Comparison of ENCODE assay signal across 8 cellular contexts in genomic region chr16:67163903-67164558, GRCh38. TPM values are rescaled to one million over a fixed set of nuclear protein-coding genes. Genes with fewer than 3 reads are reported as not detected.
DNase-seq lines count a peak whose midpoint lies in the region; ATAC-seq, FAIRE-seq and TF ChIP-seq lines count a peak whose summit lies in the region.

No MANE protein-coding gene starts in this region.

- H3K27me3 ChIP-seq in GM12878 (replicated peaks in 1 of 2; ENCODE audit: control insufficient read depth in 2 of 2, insufficient read depth in 2 of 2, low read length in 1 of 2) (peaks cover 2 to 18% of the 10 kb centered on the region in 2 experiments), tibial artery (peaks cover 0 to 45% of the 10 kb centered on the region in 2 donors)

- no TSS peak for BruUV-seq in GM12878 (replicated peaks; lab: Mats Ljungman, UMichigan)

- H3K27ac ChIP-seq in GM12878 (ENCODE audit: control insufficient read depth, insufficient read depth) (no peak overlapping the region), tibial artery (peak overlapping the region; percentile 57 to 73)

- 16% methylated on average over 28 of the region's 39 CpGs for WGBS in GM12878 (ENCODE audit: insufficient coverage, insufficient replicate concordance, low lambda C conversion rate, missing lambda C conversion rate)
- 2 to 4% methylated on average over 34 to 38 of the region's 39 CpGs for WGBS in lower leg skin, 2 donors

- H3K9ac ChIP-seq in GM12878 (ENCODE audit: control insufficient read depth, insufficient read depth, low read length) = no peak overlapping the region

- no peak for TF ChIP-seq RAD21 in GM12878 (IDR thresholded peaks at IDR 0.05; ENCODE audit: insufficient read depth, low read depth, low read length)

- POLR2A ChIA-PET in activated CD4-positive, alpha-beta T cell treated with anti-CD3 and anti-CD28 coated beads for 36 hours (lab: Charles Lee) = interaction anchor here (1.2 kb wide), 1 partner anchor 9 kb away, joined by 4 read pairs; no protein-coding TSS in a partner anchor
- POLR2A ChIA-PET in GM12878 (lab: Charles Lee) = interaction anchor here (0.6 to 8.2 kb wide), 2 partner anchors 9 to 110 kb away, joined by 5 to 137 read pairs; partner anchors contain the start of gene NOL3

- no peak for DNase-seq in activated CD4-positive, alpha-beta T cell treated with anti-CD3 and anti-CD28 coated beads, Interleukin-2, amount 10 ng/mL, durations not matched to agents 24 days and 14 days
- no peak for DNase-seq in activated CD4-positive, alpha-beta T cell treated with anti-CD3 and anti-CD28 coated beads for 36 hours
- DNase-seq in GM12878 (ENCODE audit: low read depth, low spot score) = no peak
- peak in 1 of 2 donors; percentile 89 for DNase-seq in lower leg skin (ENCODE audit: low spot score in 2 of 2)
- DNase-seq in tibial artery = no peak
- no peak for DNase-seq in stimulated activated CD4-positive, alpha-beta T cell treated with anti-CD3 and anti-CD28 coated beads, Interleukin-12 subunit alpha, Interleukin-12 subunit beta, amount 100 ng/mL, for 4 hours

- peaks cover 13% of the 10 kb centered on the region for H3K27me3 Mint-ChIP-seq in activated CD4-positive, alpha-beta T cell treated with anti-CD3 and anti-CD28 coated beads, Interleukin-2, amount 10 ng/mL, durations not matched to agents 24 days and 14 days
- peaks cover 48% of the 10 kb centered on the region for H3K27me3 Mint-ChIP-seq in activated CD4-positive, alpha-beta T cell treated with anti-CD3 and anti-CD28 coated beads for 36 hours

- no peaks in the 10 kb centered on the region; the same call in 1 of the 2 replicates for H3K79me2 ChIP-seq in GM12878 (ENCODE audit: control insufficient read depth, insufficient read depth, low read length)

- H3K27ac Mint-ChIP-seq in activated CD4-positive, alpha-beta T cell treated with anti-CD3 and anti-CD28 coated beads, Interleukin-2, amount 10 ng/mL, durations not matched to agents 24 days and 14 days = peak overlapping the region; percentile 67
- H3K27ac Mint-ChIP-seq in activated CD4-positive, alpha-beta T cell treated with anti-CD3 and anti-CD28 coated beads for 36 hours = no peak overlapping the region

- intact Hi-C loops in activated CD4-positive, alpha-beta T cell treated with anti-CD3 and anti-CD28 coated beads, Interleukin-2, amount 10 ng/mL, durations not matched to agents 24 days and 14 days (cut with micrococcal nuclease) = no loop called here
- intact Hi-C loops in activated CD4-positive, alpha-beta T cell treated with anti-CD3 and anti-CD28 coated beads for 36 hours (cut with DNase I, micrococcal nuclease) = loop anchor here in 1 of 2 experiments (1.0 to 5.0 kb wide), 2 partner anchors 10 to 498 kb away; partner anchors contain the start of genes ACD and PARD6A
- intact Hi-C loops in GM12878 (cut with micrococcal nuclease; ENCODE audit: unreplicated experiment) = no loop called here
- intact Hi-C loops in lower leg skin (cut with DNase I; ENCODE audit: low total_unique reads) = no loop called here
- intact Hi-C loops in tibial artery (cut with DNase I; ENCODE audit: low total_unique reads) = loop anchor here (5.0 kb wide), 1 partner anchor 282 kb away; the partner anchor contains the start of gene PDP2

- in situ Hi-C loops in GM12878 (cut with MboI) = no loop called here

- CTCF ChIA-PET in activated CD4-positive, alpha-beta T cell treated with anti-CD3 and anti-CD28 coated beads for 36 hours (lab: Charles Lee) = interaction anchor here (0.7 to 4.5 kb wide), 9 partner anchors 9 to 179 kb away, joined by 3 to 39 read pairs (median 5); partner anchors contain the start of gene TMEM208
- CTCF ChIA-PET in GM12878 (lab: Yijun Ruan, JAX) = interaction anchor here (1.4 kb wide), 1 partner anchor 9 kb away, joined by 5 read pairs; no protein-coding TSS in a partner anchor

- H2AFZ ChIP-seq in GM12878 (ENCODE audit: control insufficient read depth, low read depth, low read length) = peak overlapping the region; percentile 70; the same call in 1 of the 2 replicates

- SMC1A ChIA-PET in GM12878 (lab: Charles Lee; ENCODE audit: uncharacterized antibody, unreplicated experiment) = interaction anchor here (1.8 kb wide), 1 partner anchor 13 kb away, joined by 10 read pairs; no protein-coding TSS in a partner anchor

- H3K9me3 Mint-ChIP-seq in activated CD4-positive, alpha-beta T cell treated with anti-CD3 and anti-CD28 coated beads, Interleukin-2, amount 10 ng/mL, durations not matched to agents 24 days and 14 days = no peaks in the 10 kb centered on the region
- no peaks in the 10 kb centered on the region for H3K9me3 Mint-ChIP-seq in activated CD4-positive, alpha-beta T cell treated with anti-CD3 and anti-CD28 coated beads for 36 hours (ENCODE audit: low read depth)

- H3K4me3 Mint-ChIP-seq in activated CD4-positive, alpha-beta T cell treated with anti-CD3 and anti-CD28 coated beads, Interleukin-2, amount 10 ng/mL, durations not matched to agents 24 days and 14 days = peak overlapping the region; percentile 75
- H3K4me3 Mint-ChIP-seq in activated CD4-positive, alpha-beta T cell treated with anti-CD3 and anti-CD28 coated beads for 36 hours = no peak overlapping the region

- no peak for TF ChIP-seq EP300 in GM12878 (IDR thresholded peaks at IDR 0.05; ENCODE audit: borderline replicate concordance in 1 of 2, control insufficient read depth in 1 of 2, low read depth in 2 of 2, low read length in 2 of 2)

- peaks cover 34% of the 10 kb centered on the region for H3K36me3 Mint-ChIP-seq in activated CD4-positive, alpha-beta T cell treated with anti-CD3 and anti-CD28 coated beads, Interleukin-2, amount 10 ng/mL, durations not matched to agents 24 days and 14 days (ENCODE audit: low read depth)
- H3K36me3 Mint-ChIP-seq in activated CD4-positive, alpha-beta T cell treated with anti-CD3 and anti-CD28 coated beads for 36 hours (ENCODE audit: low read depth) = peaks cover 7% of the 10 kb centered on the region

- no peak for ATAC-seq in activated CD4-positive, alpha-beta T cell treated with anti-CD3 and anti-CD28 coated beads for 36 hours
- ATAC-seq in GM12878 (no peak), HG03571 (IDR thresholded peaks at IDR 0.05; ENCODE audit: unreplicated experiment) (no peak), HG03521 (IDR thresholded peaks at IDR 0.05; ENCODE audit: unreplicated experiment) (no peak)

- no peak for TF ChIP-seq CTCF in GM12878 (IDR thresholded peaks at IDR 0.05 in 2 of 3, conservative IDR thresholded peaks at IDR 0.05 in 1 of 3; ENCODE audit: control insufficient read depth in 2 of 3, extremely low read depth in 1 of 3, insufficient read depth in 1 of 3, low read depth in 3 of 3, low read length in 3 of 3)
- no peak for TF ChIP-seq CTCF in lower leg skin (IDR thresholded peaks at IDR 0.05)
- no peak for TF ChIP-seq CTCF in tibial artery (IDR thresholded peaks at IDR 0.05)

- H3K4me2 ChIP-seq in GM12878 (ENCODE audit: control insufficient read depth, insufficient read depth) = peak overlapping the region; percentile 83

- H3K4me3 ChIP-seq in GM12878 (peak overlapping the region; percentile 53; the same call in 1 of the 2 replicates), lower leg skin (ENCODE audit: low read depth, poor library complexity, severe bottlenecking) (peak overlapping the region; percentile 16), tibial artery (peak overlapping the region; percentile 47 to 51)

- FAIRE-seq in GM12878 (lab: Jason Lieb, UNC) = no peak

- peaks cover 41% of the 10 kb centered on the region for H3K4me1 Mint-ChIP-seq in activated CD4-positive, alpha-beta T cell treated with anti-CD3 and anti-CD28 coated beads, Interleukin-2, amount 10 ng/mL, durations not matched to agents 24 days and 14 days
- H3K4me1 Mint-ChIP-seq in activated CD4-positive, alpha-beta T cell treated with anti-CD3 and anti-CD28 coated beads for 36 hours = peaks cover 30% of the 10 kb centered on the region

- H3K4me1 ChIP-seq in GM12878 (ENCODE audit: control insufficient read depth, insufficient read depth, low read length) (peaks cover 37% of the 10 kb centered on the region), tibial artery (peaks cover 4 to 71% (median 60%) of the 10 kb centered on the region in 4 donors)

- H3K9me3 ChIP-seq in GM12878 (replicated peaks; ENCODE audit: control insufficient read depth, insufficient read depth, low read length) = no peaks in the 10 kb centered on the region; the same call in 2 of the 3 replicates
- no peaks in the 10 kb centered on the region for H3K9me3 ChIP-seq in tibial artery

- TF ChIP-seq POLR2A in GM12878 (IDR thresholded peaks at IDR 0.05; ENCODE audit: low read depth, low read length) (no peak), lower leg skin (IDR thresholded peaks at IDR 0.05) (no peak)

- RAD21 ChIA-PET in GM12878 (lab: Charles Lee; ENCODE audit: unreplicated experiment) = no interaction called here

- H3K36me3 ChIP-seq in GM12878 (ENCODE audit: control insufficient read depth in 2 of 2, insufficient read depth in 2 of 2, low read length in 1 of 2) = no peaks in the 10 kb centered on the region
- no peaks in the 10 kb centered on the region for H3K36me3 ChIP-seq in tibial artery

- no peaks in the 10 kb centered on the region; the same call in 1 of the 2 replicates for H4K20me1 ChIP-seq in GM12878 (ENCODE audit: control insufficient read depth, insufficient read depth)

RNA-seq across cellular contexts. Expression of gene HSF4, which starts 0.5 kb away (rescaled TPM):
- total RNA-seq in activated CD4-positive, alpha-beta T cell treated with anti-CD3 and anti-CD28 coated beads, Interleukin-2, amount 10 ng/mL, durations not matched to agents 24 days and 14 days = 48.5 and 54.0 TPM in 2 replicates
- total RNA-seq in activated CD4-positive, alpha-beta T cell treated with anti-CD3 and anti-CD28 coated beads for 36 hours = 10 to 100 TPM; 15.7 to 20.7 TPM
- 141 and 182 TPM in 2 replicates for total RNA-seq in GM12878 (2013; cell fraction: nucleolus; rRNA removed)
- total RNA-seq in GM12878 (2014; rRNA removed) (2.6 and 2.9 TPM in 2 replicates), GM12878 (2014; rRNA removed; fragmentation: Illumina TruSeq; extraction: Trizol) (1.2 and 1.4 TPM in 2 replicates), GM12878 (2021) (5.0 and 5.5 TPM in 2 replicates), lower leg skin (100 to 1,000 TPM in 1 of 4 donors, 10 to 100 TPM in 3; 48.3 to 131 (median 64.7) TPM)
- polyA plus RNA-seq in GM12878 (2011; ENCODE audit: low read depth) = 33.8 TPM
- polyA plus RNA-seq in GM12878 (2011; rRNA removed) (6.9 and 9.9 TPM in 2 replicates), GM12878 (2014; fragmentation: Illumina TruSeq; extraction: Trizol) (1.5 and 3.0 TPM in 2 replicates), GM12878 (2014; fragmentation: Nextera tagmentation; extraction: Ambion mirVana) (under 1 TPM in 1 of 2 experiments, not detected in 1; 0.31 TPM), GM12878 (2014; rRNA removed) (7.7 TPM in 2 replicates), GM12878 (2016; fragmentation: Nextera tagmentation; extraction: Ambion mirVana) (1 to 10 TPM in 1 of 2 experiments, under 1 TPM in 1; 0.73 to 1.3 TPM)
- polyA plus RNA-seq in GM12878 (2011; cell fraction: cytosol; rRNA removed) = 10.1 and 12.3 TPM in 2 replicates
- 221 and 281 TPM in 2 replicates for polyA plus RNA-seq in GM12878 (2011; cell fraction: nucleus; rRNA removed)
- polyA plus RNA-seq in GM12878 (2012) = 26.3 and 26.8 TPM in 2 replicates
- polyA minus RNA-seq in GM12878 (2011; rRNA and poly(A)+ RNA removed) = 3.4 and 4.7 TPM in 2 replicates
- 2.2 TPM in 1 of 2 replicates, not detected in the other for polyA minus RNA-seq in GM12878 (2011; cell fraction: cytosol; rRNA and poly(A)+ RNA removed)
- polyA minus RNA-seq in GM12878 (2011; cell fraction: nucleus; rRNA and poly(A)+ RNA removed) = 16.9 and 19.1 TPM in 2 replicates

RNA-seq across cellular contexts. Expression of gene FBXL8, which starts 4.3 kb away (rescaled TPM):
- 25.1 and 30.0 TPM in 2 replicates for total RNA-seq in activated CD4-positive, alpha-beta T cell treated with anti-CD3 and anti-CD28 coated beads, Interleukin-2, amount 10 ng/mL, durations not matched to agents 24 days and 14 days
- total RNA-seq in activated CD4-positive, alpha-beta T cell treated with anti-CD3 and anti-CD28 coated beads for 36 hours = 10 to 100 TPM; 15.5 to 21.0 TPM
- 112 and 144 TPM in 2 replicates for total RNA-seq in GM12878 (2013; cell fraction: nucleolus; rRNA removed)
- total RNA-seq in GM12878 (2014; rRNA removed) = 7.6 and 8.3 TPM in 2 replicates
- total RNA-seq in GM12878 (2014; rRNA removed; fragmentation: Illumina TruSeq; extraction: Trizol) = 2.0 and 2.1 TPM in 2 replicates
- 7.5 and 7.7 TPM in 2 replicates for total RNA-seq in GM12878 (2021)
- 1.0 TPM for polyA plus RNA-seq in GM12878 (2011; ENCODE audit: low read depth)
- 7.6 TPM in 2 replicates for polyA plus RNA-seq in GM12878 (2011; rRNA removed)
- 8.8 and 16.8 TPM in 2 replicates for polyA plus RNA-seq in GM12878 (2011; cell fraction: cytosol; rRNA removed)
- polyA plus RNA-seq in GM12878 (2011; cell fraction: nucleus; rRNA removed) = 140 and 156 TPM in 2 replicates
- polyA plus RNA-seq in GM12878 (2012) = 9.6 and 14.4 TPM in 2 replicates
- polyA plus RNA-seq in GM12878 (2014; fragmentation: Illumina TruSeq; extraction: Trizol) = 1.4 and 1.7 TPM in 2 replicates
- not detected for polyA plus RNA-seq in GM12878 (2014; fragmentation: Nextera tagmentation; extraction: Ambion mirVana)
- polyA plus RNA-seq in GM12878 (2014; rRNA removed) = 10.4 and 14.7 TPM in 2 replicates
- 1 to 10 TPM; 5.6 to 6.4 TPM for polyA plus RNA-seq in GM12878 (2016; fragmentation: Nextera tagmentation; extraction: Ambion mirVana)
- 3.4 and 7.4 TPM in 2 replicates for polyA minus RNA-seq in GM12878 (2011; rRNA and poly(A)+ RNA removed)
- polyA minus RNA-seq in GM12878 (2011; cell fraction: cytosol; rRNA and poly(A)+ RNA removed) = 2.3 and 5.1 TPM in 2 replicates
- polyA minus RNA-seq in GM12878 (2011; cell fraction: nucleus; rRNA and poly(A)+ RNA removed) = 17.2 and 22.7 TPM in 2 replicates
- 10 to 100 TPM; 47.3 to 97.8 (median 67.9) TPM for total RNA-seq in lower leg skin

RNA-seq across cellular contexts. Expression of gene TRADD, which starts 4.3 kb away (rescaled TPM):
- 28.9 and 30.1 TPM in 2 replicates for total RNA-seq in activated CD4-positive, alpha-beta T cell treated with anti-CD3 and anti-CD28 coated beads, Interleukin-2, amount 10 ng/mL, durations not matched to agents 24 days and 14 days
- 10 to 100 TPM; 22.0 to 34.0 TPM for total RNA-seq in activated CD4-positive, alpha-beta T cell treated with anti-CD3 and anti-CD28 coated beads for 36 hours
- 17.8 and 21.6 TPM in 2 replicates for total RNA-seq in GM12878 (2013; cell fraction: nucleolus; rRNA removed)
- total RNA-seq in GM12878 (2014; rRNA removed) (20.8 and 21.0 TPM in 2 replicates), GM12878 (2014; rRNA removed; fragmentation: Illumina TruSeq; extraction: Trizol) (5.3 and 5.6 TPM in 2 replicates), GM12878 (2021) (20.7 and 22.8 TPM in 2 replicates), lower leg skin (10 to 100 TPM; 46.3 to 51.0 (median 49.4) TPM)
- 6.3 TPM for polyA plus RNA-seq in GM12878 (2011; ENCODE audit: low read depth)
- polyA plus RNA-seq in GM12878 (2011; rRNA removed) (10.1 and 19.4 TPM in 2 replicates), GM12878 (2014; fragmentation: Illumina TruSeq; extraction: Trizol) (3.6 and 4.5 TPM in 2 replicates), GM12878 (2014; fragmentation: Nextera tagmentation; extraction: Ambion mirVana) (1 to 10 TPM; 1.7 to 3.5 TPM), GM12878 (2014; rRNA removed) (23.1 and 23.5 TPM in 2 replicates), GM12878 (2016; fragmentation: Nextera tagmentation; extraction: Ambion mirVana) (10 to 100 TPM; 18.5 to 20.9 TPM)
- 26.6 and 38.9 TPM in 2 replicates for polyA plus RNA-seq in GM12878 (2011; cell fraction: cytosol; rRNA removed)
- 53.2 and 59.8 TPM in 2 replicates for polyA plus RNA-seq in GM12878 (2011; cell fraction: nucleus; rRNA removed)
- 28.2 and 31.1 TPM in 2 replicates for polyA plus RNA-seq in GM12878 (2012)
- 4.1 and 10.8 TPM in 2 replicates for polyA minus RNA-seq in GM12878 (2011; rRNA and poly(A)+ RNA removed)
- polyA minus RNA-seq in GM12878 (2011; cell fraction: cytosol; rRNA and poly(A)+ RNA removed) = 7.2 and 7.5 TPM in 2 replicates
- polyA minus RNA-seq in GM12878 (2011; cell fraction: nucleus; rRNA and poly(A)+ RNA removed) = 9.7 and 12.8 TPM in 2 replicates

RNA-seq across cellular contexts. Expression of gene NOL3, which starts 6.3 kb away (rescaled TPM):
- total RNA-seq in activated CD4-positive, alpha-beta T cell treated with anti-CD3 and anti-CD28 coated beads, Interleukin-2, amount 10 ng/mL, durations not matched to agents 24 days and 14 days = 31.0 and 36.7 TPM in 2 replicates
- total RNA-seq in activated CD4-positive, alpha-beta T cell treated with anti-CD3 and anti-CD28 coated beads for 36 hours = 10 to 100 TPM; 15.5 to 17.5 TPM
- 59.6 and 65.7 TPM in 2 replicates for total RNA-seq in GM12878 (2013; cell fraction: nucleolus; rRNA removed)
- 4.3 and 4.5 TPM in 2 replicates for total RNA-seq in GM12878 (2014; rRNA removed)
- 1.5 and 2.3 TPM in 2 replicates for total RNA-seq in GM12878 (2014; rRNA removed; fragmentation: Illumina TruSeq; extraction: Trizol)
- total RNA-seq in GM12878 (2021) = 5.0 and 5.3 TPM in 2 replicates
- 7.8 TPM for polyA plus RNA-seq in GM12878 (2011; ENCODE audit: low read depth)
- polyA plus RNA-seq in GM12878 (2011; rRNA removed) = 18.4 and 19.5 TPM in 2 replicates
- 12.9 and 13.1 TPM in 2 replicates for polyA plus RNA-seq in GM12878 (2011; cell fraction: cytosol; rRNA removed)
- polyA plus RNA-seq in GM12878 (2011; cell fraction: nucleus; rRNA removed) = 47.9 and 53.2 TPM in 2 replicates
- 21.1 and 24.3 TPM in 2 replicates for polyA plus RNA-seq in GM12878 (2012)
- polyA plus RNA-seq in GM12878 (2014; fragmentation: Illumina TruSeq; extraction: Trizol) = 3.0 and 4.2 TPM in 2 replicates
- under 1 TPM; 0.31 to 0.44 TPM for polyA plus RNA-seq in GM12878 (2014; fragmentation: Nextera tagmentation; extraction: Ambion mirVana)
- 4.8 and 5.8 TPM in 2 replicates for polyA plus RNA-seq in GM12878 (2014; rRNA removed)
- polyA plus RNA-seq in GM12878 (2016; fragmentation: Nextera tagmentation; extraction: Ambion mirVana) = 1 to 10 TPM; 1.6 to 2.4 TPM
- 9.1 and 9.5 TPM in 2 replicates for polyA minus RNA-seq in GM12878 (2011; rRNA and poly(A)+ RNA removed)
- 1.2 TPM in 1 of 2 replicates, not detected in the other for polyA minus RNA-seq in GM12878 (2011; cell fraction: cytosol; rRNA and poly(A)+ RNA removed)
- polyA minus RNA-seq in GM12878 (2011; cell fraction: nucleus; rRNA and poly(A)+ RNA removed) = 5.7 and 8.5 TPM in 2 replicates
- total RNA-seq in lower leg skin = 100 to 1,000 TPM in 2 of 4 donors, 10 to 100 TPM in 2; 84.3 to 139 (median 115) TPM

RNA-seq across cellular contexts. Expression of gene B3GNT9, which starts 13.2 kb away (rescaled TPM):
- 5.5 and 5.6 TPM in 2 replicates for total RNA-seq in activated CD4-positive, alpha-beta T cell treated with anti-CD3 and anti-CD28 coated beads, Interleukin-2, amount 10 ng/mL, durations not matched to agents 24 days and 14 days
- total RNA-seq in activated CD4-positive, alpha-beta T cell treated with anti-CD3 and anti-CD28 coated beads for 36 hours = 1 to 10 TPM; 2.3 to 3.0 TPM
- total RNA-seq in GM12878 (2013; cell fraction: nucleolus; rRNA removed) = 8.3 and 9.6 TPM in 2 replicates
- total RNA-seq in GM12878 (2014; rRNA removed) (4.7 and 5.0 TPM in 2 replicates), GM12878 (2014; rRNA removed; fragmentation: Illumina TruSeq; extraction: Trizol) (1.5 and 1.7 TPM in 2 replicates), GM12878 (2021) (4.1 and 4.3 TPM in 2 replicates), lower leg skin (10 to 100 TPM; 10.3 to 18.0 (median 13.3) TPM)
- polyA plus RNA-seq in GM12878 (2011; ENCODE audit: low read depth) = 1.7 TPM
- polyA plus RNA-seq in GM12878 (2011; rRNA removed) (1.0 and 1.4 TPM in 2 replicates), GM12878 (2014; fragmentation: Illumina TruSeq; extraction: Trizol) (1.5 and 1.9 TPM in 2 replicates), GM12878 (2014; fragmentation: Nextera tagmentation; extraction: Ambion mirVana) (under 1 TPM; 0.08 to 0.15 TPM), GM12878 (2014; rRNA removed) (3.6 and 3.9 TPM in 2 replicates), GM12878 (2016; fragmentation: Nextera tagmentation; extraction: Ambion mirVana) (1 to 10 TPM; 1.9 to 2.3 TPM)
- 1.5 and 1.9 TPM in 2 replicates for polyA plus RNA-seq in GM12878 (2011; cell fraction: cytosol; rRNA removed)
- polyA plus RNA-seq in GM12878 (2011; cell fraction: nucleus; rRNA removed) = 6.1 and 7.1 TPM in 2 replicates
- 3.4 TPM in 2 replicates for polyA plus RNA-seq in GM12878 (2012)
- polyA minus RNA-seq in GM12878 (2011; rRNA and poly(A)+ RNA removed) = 0.95 and 2.7 TPM in 2 replicates
- polyA minus RNA-seq in GM12878 (2011; cell fraction: cytosol; rRNA and poly(A)+ RNA removed) = 0.52 and 0.67 TPM in 2 replicates
- 2.2 and 3.2 TPM in 2 replicates for polyA minus RNA-seq in GM12878 (2011; cell fraction: nucleus; rRNA and poly(A)+ RNA removed)
